Comparison of ENCODE assay signal across 1 cellular context in genomic region chr5:93252165-93252564, GRCh38.
TF ChIP-seq lines count a peak whose summit lies in the region.

No MANE protein-coding gene starts in this region.

TF ChIP-seq in HCT116, 20 proteins besides CTCF, POLR2A, EP300 and RAD21 (continued from another document):
- TF ChIP-seq POLR2AphosphoS5 (IDR thresholded peaks at IDR 0.05; ENCODE audit: low read depth, low read length) (no peak), YY1 (IDR thresholded peaks at IDR 0.05; ENCODE audit: extremely low read depth, insufficient replicate concordance, low read depth, low read length) (no peak), ELF1 (IDR thresholded peaks at IDR 0.05; ENCODE audit: borderline replicate concordance, low read depth) (no peak), SP1 (IDR thresholded peaks at IDR 0.05; ENCODE audit: low read depth) (no peak), JUND (IDR thresholded peaks at IDR 0.05) (no peak), CBX3 (IDR thresholded peaks at IDR 0.05; ENCODE audit: low read depth) (no peak), MAX (IDR thresholded peaks at IDR 0.05) (no peak), ATF3 (IDR thresholded peaks at IDR 0.05) (no peak)
